ENCODE assay signal across 8 cellular contexts in the genomic region with DNA sequence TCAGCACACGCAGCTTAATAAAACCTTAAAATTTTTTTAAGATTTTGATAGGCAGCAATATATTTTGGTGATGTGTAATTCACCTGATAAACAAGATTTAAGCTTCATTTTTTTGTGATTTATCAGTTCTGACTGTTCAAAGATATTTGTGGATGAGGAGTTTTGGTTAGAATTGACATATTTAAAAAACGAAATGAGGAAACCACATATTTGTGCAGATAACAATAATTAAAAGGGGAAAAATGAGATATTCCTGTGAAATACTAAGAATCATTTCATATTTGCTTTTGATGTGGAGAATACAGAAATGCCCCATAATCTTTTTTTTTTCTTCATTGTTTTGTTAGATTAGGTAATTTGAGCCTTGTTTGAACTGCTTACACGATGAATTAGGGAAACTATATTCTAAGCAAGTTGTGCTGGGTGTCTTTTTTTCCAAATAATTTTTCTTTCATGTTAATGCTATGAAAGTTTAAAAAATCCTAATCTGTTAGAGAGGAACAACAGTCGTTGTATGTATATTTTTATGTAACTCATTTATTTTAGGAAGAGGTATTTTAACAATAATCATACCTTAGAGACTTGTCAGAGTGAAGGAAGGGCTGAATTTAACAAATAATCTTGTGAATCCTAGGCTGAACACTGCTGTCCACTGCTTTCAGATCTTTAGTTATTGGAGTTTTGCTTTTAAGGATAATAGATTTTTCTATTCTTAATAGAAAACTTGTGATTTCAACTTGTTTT. TPM values are rescaled to one million over a fixed set of nuclear protein-coding genes. Genes with fewer than 3 reads are reported as not detected.
DNase-seq lines count a peak whose midpoint lies in the region; ATAC-seq, FAIRE-seq and TF ChIP-seq lines count a peak whose summit lies in the region.

No MANE protein-coding gene starts in this region.

- peak; percentile 69 for FAIRE-seq in pancreas (lab: Jason Lieb, UNC)

- intact Hi-C loops in pancreas (cut with DNase I): loop anchor here in 1 of 3 donors (10.0 kb wide), 1 partner anchor 164 kb away; no protein-coding TSS in a partner anchor

- no peaks in the 10 kb centered on the region for H3K9me3 ChIP-seq in OCI-LY3 (ENCODE audit: insufficient read depth, low read length)
- H3K9me3 ChIP-seq in endodermal cell (ENCODE audit: control insufficient read depth, low read length): no peaks in the 10 kb centered on the region
- no peaks in the 10 kb centered on the region for H3K9me3 ChIP-seq in pancreas

- H3K79me2 ChIP-seq in OCI-LY3 (ENCODE audit: low read length): peaks cover 87% of the 10 kb centered on the region

- no peak for TF ChIP-seq CTCF in GM06990 (IDR thresholded peaks at IDR 0.05; ENCODE audit: insufficient read depth, low read length, poor library complexity, severe bottlenecking)
- no peak for TF ChIP-seq CTCF in OCI-LY3 (IDR thresholded peaks at IDR 0.05; ENCODE audit: low read depth, low read length)
- no peak for TF ChIP-seq CTCF in endodermal cell (conservative IDR thresholded peaks at IDR 0.05)
- TF ChIP-seq CTCF in pancreas (IDR thresholded peaks at IDR 0.05): no peak

- H3K27ac ChIP-seq in OCI-LY3 (ENCODE audit: low read length) (peak overlapping the region; percentile 23), endodermal cell (ENCODE audit: low read depth, low read length) (no peak overlapping the region), pancreas (peak overlapping the region in 2 of 4 donors; percentile 97 to 99)

- no peak overlapping the region for H2AFZ ChIP-seq in OCI-LY3 (ENCODE audit: low read depth, low read length)

- peaks cover 7% of the 10 kb centered on the region for H3K36me3 Mint-ChIP-seq in endodermal cell (ENCODE audit: low read depth)

- no peak overlapping the region for H3K27ac Mint-ChIP-seq in endodermal cell

- ATAC-seq in pancreas (no peak), HG02981 (IDR thresholded peaks at IDR 0.05; ENCODE audit: unreplicated experiment) (no peak), GM19328 (IDR thresholded peaks at IDR 0.05; ENCODE audit: unreplicated experiment) (no peak)

- H3K4me1 ChIP-seq in OCI-LY3 (ENCODE audit: low read length) (peaks cover 26% of the 10 kb centered on the region), endodermal cell (ENCODE audit: control insufficient read depth, insufficient read depth, low read length) (peaks cover 2% of the 10 kb centered on the region), pancreas (peaks cover 8 to 27% (median 15%) of the 10 kb centered on the region in 3 donors)

- peak overlapping the region; percentile 92 for H3K4me3 Mint-ChIP-seq in endodermal cell

- H3K36me3 ChIP-seq in GM06990 (ENCODE audit: control insufficient read depth, insufficient read depth, low read length) (no peaks in the 10 kb centered on the region), OCI-LY3 (replicated peaks; ENCODE audit: low read depth, low read length) (no peaks in the 10 kb centered on the region), endodermal cell (ENCODE audit: control insufficient read depth, insufficient read depth, low read length) (peaks cover 3% of the 10 kb centered on the region), pancreas (no peaks in the 10 kb centered on the region)

- H3K27me3 ChIP-seq in GM06990 (replicated peaks; ENCODE audit: control insufficient read depth, insufficient read depth, low read length) (no peaks in the 10 kb centered on the region), OCI-LY3 (ENCODE audit: low read depth, low read length) (no peaks in the 10 kb centered on the region), endodermal cell (ENCODE audit: control insufficient read depth, insufficient read depth, low read length, poor library complexity, severe bottlenecking) (no peaks in the 10 kb centered on the region), pancreas (no peaks in the 10 kb centered on the region)

- peak overlapping the region; percentile 56 for H3K9ac ChIP-seq in OCI-LY3 (ENCODE audit: low read length)
- peak overlapping the region; percentile 69 for H3K9ac ChIP-seq in endodermal cell (ENCODE audit: extremely low read depth, low read length, poor library complexity, severe bottlenecking)

- DNase-seq in GM06990 (ENCODE audit: extremely low read depth, insufficient read length): no peak
- no peak for DNase-seq in endodermal cell
- no peak for DNase-seq in pancreas
- DNase-seq in NCI-H510A (lab: John Stamatoyannopoulos, UW): no peak
- DNase-seq in NCI-H82 (lab: John Stamatoyannopoulos, UW): no peak

- H3K4me2 ChIP-seq in OCI-LY3 (ENCODE audit: low read length): peak overlapping the region; percentile 95

- WGBS in endodermal cell (ENCODE audit: insufficient coverage in 1 of 2, insufficient read length in 1 of 2), 2 experiments: 41 to 67% methylated on average over 1 to 3 of the region's 4 CpGs
- WGBS in pancreas, 2 donors: 9 to 11% methylated on average over 4 of the region's 4 CpGs

- H3K9me3 Mint-ChIP-seq in endodermal cell: no peaks in the 10 kb centered on the region

- H3K27me3 Mint-ChIP-seq in endodermal cell (ENCODE audit: insufficient read depth): no peaks in the 10 kb centered on the region

- H4K20me1 ChIP-seq in OCI-LY3 (ENCODE audit: insufficient read depth, low read length): peaks cover 17% of the 10 kb centered on the region

- H3K4me3 ChIP-seq in GM06990 (replicated peaks; ENCODE audit: low read depth, low read length): peak overlapping the region; percentile 74
- H3K4me3 ChIP-seq in OCI-LY3 (ENCODE audit: low read length): peak overlapping the region; percentile 87
- peak overlapping the region; percentile 84 for H3K4me3 ChIP-seq in endodermal cell (ENCODE audit: low read length)
- H3K4me3 ChIP-seq in pancreas: peak overlapping the region in 2 of 4 donors; percentile 70 to 85

- peaks cover 41% of the 10 kb centered on the region for H3K4me1 Mint-ChIP-seq in endodermal cell

RNA-seq across cellular contexts. Expression of a gene that starts 4.0 kb away (rescaled TPM):
- 100 to 1,000 TPM in 1 of 2 donors, 10 to 100 TPM in 1; 74.0 to 110 TPM for total RNA-seq in endodermal cell
- polyA plus RNA-seq in endodermal cell (2013, experiment 1 of 2): 44.9 TPM
- 47.0 TPM for polyA plus RNA-seq in endodermal cell (2013, experiment 2 of 2)
- 10 to 100 TPM; 32.1 to 68.0 (median 43.7) TPM for total RNA-seq in pancreas
- polyA plus RNA-seq in pancreas: 10 to 100 TPM; 16.2 to 16.4 TPM
